ENCODE assay signal across 22 cellular contexts in the genomic region with DNA sequence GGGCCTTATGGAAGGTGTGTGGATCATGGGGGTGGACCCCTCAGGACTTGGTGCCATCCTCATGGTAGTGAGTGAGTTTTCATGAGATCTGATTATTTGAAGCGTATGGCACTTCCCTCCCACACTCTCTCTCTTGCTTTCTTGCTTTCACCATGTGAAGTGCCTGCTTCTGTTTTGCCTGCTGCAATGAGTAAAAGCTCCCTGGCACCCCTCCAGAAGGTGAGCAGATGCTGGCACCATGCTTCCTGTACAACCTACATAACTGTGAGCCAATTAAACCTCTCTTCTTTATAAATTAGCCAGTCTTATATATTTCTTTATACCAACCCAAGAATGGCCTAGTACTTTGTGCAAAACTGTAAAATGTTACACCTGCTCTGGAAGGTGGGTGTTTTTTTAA.
A peak's percentile ranks its signal among the peaks of the same experiment; 100 is the strongest.
DNase-seq lines count a peak whose midpoint lies in the region; ATAC-seq lines count a peak whose summit lies in the region.
"Had no signal": no experiment of that assay in that cellular context is flagged by ENCODE, and none has a peak within 500 bp of the region (broad histone marks: within the 10 kb centered on the region; RNA-seq: fewer than 3 reads in every experiment).

No MANE protein-coding gene starts in this region.

- POLR2A ChIA-PET in naive thymus-derived CD8-positive, alpha-beta T cell (lab: Charles Lee), result no interaction called here

- H3K4me3 Mint-ChIP-seq in naive thymus-derived CD8-positive, alpha-beta T cell, result no peak overlapping the region
- H3K4me3 Mint-ChIP-seq: activated naive CD8-positive, alpha-beta T cell; activated T-cell treated with anti-CD3 and anti-CD28 coated beads, Interleukin-2, amount 50 U/mL, for 24 hours; CD14-positive monocyte; IgD-negative memory B cell; mesothelial cell of epicardium; T-helper 2 cell treated with Interferon-gamma antibody and Interleukin-4, amounts not matched to agents 5 μg/mL and 100 μg/mL, for 36 hours had no signal

- intact Hi-C loops in posterior cingulate gyrus (cut with DNase I), result no loop called here

- no peak overlapping the region for H3K27ac Mint-ChIP-seq in naive thymus-derived CD8-positive, alpha-beta T cell
- H3K27ac Mint-ChIP-seq: activated naive CD8-positive, alpha-beta T cell; activated T-cell treated with anti-CD3 and anti-CD28 coated beads, Interleukin-2, amount 50 U/mL, for 24 hours; CD14-positive monocyte; IgD-negative memory B cell; mesothelial cell of epicardium; T-helper 2 cell treated with Interferon-gamma antibody and Interleukin-4, amounts not matched to agents 5 μg/mL and 100 μg/mL, for 36 hours had no signal

- no peaks in the 10 kb centered on the region for H3K4me1 Mint-ChIP-seq in naive thymus-derived CD8-positive, alpha-beta T cell
- H3K4me1 Mint-ChIP-seq: CD14-positive monocyte, IgD-negative memory B cell had no signal

- DNase-seq in NCI-H2081 (lab: John Stamatoyannopoulos, UW) (peak; percentile 6 to 29), NCI-H2081 treated with DMSO at 0.1 percent for 48 hours (lab: John Stamatoyannopoulos, UW) (no peak), NCI-H2029 (lab: John Stamatoyannopoulos, UW) (peak; percentile 71), SHP77 (lab: John Stamatoyannopoulos, UW) (peak; percentile 17 to 34), posterior cingulate gyrus (peak in 8 of 10 donors; percentile 13 to 83 (median 40)), D341Med (ENCODE audit: low spot score) (no peak)
- no peak for DNase-seq in activated CD4-positive, alpha-beta T cell treated with anti-CD3 and anti-CD28 coated beads, Interleukin-2, amount 50 U/mL, for 1 hour
- DNase-seq in naive thymus-derived CD8-positive, alpha-beta T cell, result no peak
- DNase-seq: activated CD4-positive, alpha-beta T cell treated with anti-CD3 and anti-CD28 coated beads for 4 hours; activated effector memory CD4-positive, alpha-beta T cell treated with anti-CD3 and anti-CD28 coated beads, Interleukin-2, amount 50 U/mL, for 16 hours; activated T-cell treated with anti-CD3 and anti-CD28 coated beads, Interleukin-2, amount 50 U/mL, for 24 hours; islet precursor cell; NCI-H510A treated with DMSO at 0.1 percent for 48 hours; stimulated activated CD4-positive, alpha-beta T cell treated with anti-CD3 and anti-CD28 coated beads, Interleukin-1b, Interleukin-23, amount 100 ng/mL, for 48 hours; stimulated activated naive CD4-positive, alpha-beta T cell treated with Interleukin-2 at 50 U/mL for 16 hours; upper lobe of right lung had no signal

- no peak for ATAC-seq in naive thymus-derived CD8-positive, alpha-beta T cell
- ATAC-seq: Right ventricle myocardium inferior, upper lobe of right lung had no signal

- H3K9me3 Mint-ChIP-seq in naive thymus-derived CD8-positive, alpha-beta T cell, result peaks cover 0 to 10% (median 7%) of the 10 kb centered on the region in 9 donors
- H3K9me3 Mint-ChIP-seq: mesothelial cell of epicardium; T-helper 2 cell treated with Interferon-gamma antibody and Interleukin-4, amounts not matched to agents 5 μg/mL and 100 μg/mL, for 36 hours had no signal

- no peaks in the 10 kb centered on the region for H3K36me3 Mint-ChIP-seq in naive thymus-derived CD8-positive, alpha-beta T cell
- H3K36me3 Mint-ChIP-seq: activated naive CD8-positive, alpha-beta T cell; CD14-positive monocyte; IgD-negative memory B cell; mesothelial cell of epicardium had no signal

- H3K27me3 Mint-ChIP-seq in naive thymus-derived CD8-positive, alpha-beta T cell, result no peaks in the 10 kb centered on the region
- H3K27me3 Mint-ChIP-seq: activated naive CD8-positive, alpha-beta T cell; activated T-cell treated with anti-CD3 and anti-CD28 coated beads, Interleukin-2, amount 50 U/mL, for 24 hours; IgD-negative memory B cell had no signal

Comparison
In these comparisons a context has a peak if more than half of its experiments do, and no peak if none do; other contexts are left out.
1. DNase-seq: peak in NCI-H2081 (2 of 2), NCI-H2029 (single experiment), SHP77 (2 of 2) and posterior cingulate gyrus (8 of 10); none in NCI-H2081 treated with DMSO at 0.1 percent for 48 hours (single experiment), activated CD4-positive, alpha-beta T cell treated with anti-CD3 and anti-CD28 coated beads, Interleukin-2, amount 50 U/mL, for 1 hour (single experiment), D341Med (single experiment) and naive thymus-derived CD8-positive, alpha-beta T cell (0 of 10).